Comparison of ENCODE assay signal across 20 cellular contexts in the genomic region with DNA sequence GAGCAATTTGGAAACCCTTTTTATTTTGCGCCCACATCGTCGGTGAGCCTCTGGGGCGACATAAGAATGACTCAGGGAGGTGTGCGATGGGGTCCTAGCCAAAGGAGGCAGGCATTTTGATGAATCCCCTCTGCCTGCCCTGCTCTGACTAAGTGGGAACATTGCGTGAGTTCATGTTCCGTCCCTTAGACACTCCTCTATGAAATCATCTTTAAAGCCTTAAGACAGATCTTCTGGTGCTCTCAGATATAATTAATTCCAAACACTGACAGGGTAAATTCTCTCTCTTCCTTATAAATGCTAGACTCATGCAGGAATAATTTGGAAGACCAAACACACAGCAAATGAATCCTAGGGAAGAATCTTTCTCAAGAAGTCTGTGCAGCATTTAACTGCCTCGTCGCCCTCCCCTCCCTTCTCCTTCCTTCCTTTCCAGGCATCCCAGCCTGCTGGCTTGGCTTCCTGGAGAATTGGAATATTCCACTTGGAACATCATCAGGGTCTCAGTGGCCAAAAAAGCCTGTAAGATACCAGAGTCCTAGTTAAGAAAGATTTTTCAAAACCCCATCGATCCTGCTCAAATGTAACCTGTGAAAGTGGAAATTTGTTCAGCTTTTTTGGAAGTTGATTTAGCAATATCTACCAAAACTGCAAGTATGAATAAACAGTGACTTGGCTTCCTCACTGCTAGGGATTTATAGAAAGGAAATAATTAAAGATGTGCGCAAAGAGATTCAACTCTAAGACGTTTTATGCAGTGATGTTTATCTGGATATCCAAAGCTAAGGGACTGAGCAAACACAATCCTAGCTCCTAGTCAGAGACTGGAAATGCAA. TPM values are rescaled to one million over a fixed set of nuclear protein-coding genes. Genes with fewer than 3 reads are reported as not detected.
DNase-seq lines count a peak whose midpoint lies in the region; ATAC-seq and TF ChIP-seq lines count a peak whose summit lies in the region.
"Had no signal": no experiment of that assay in that cellular context is flagged by ENCODE, and none has a peak within 500 bp of the region (broad histone marks: within the 10 kb centered on the region; RNA-seq: fewer than 3 reads in every experiment).

No MANE protein-coding gene starts in this region.

- POLR2A ChIA-PET in BJ (lab: Charles Lee): no interaction called here
- POLR2A ChIA-PET in T-cell (lab: Charles Lee): no interaction called here

- H3K4me3 Mint-ChIP-seq in T-cell: no peak overlapping the region
- no peak overlapping the region for H3K4me3 Mint-ChIP-seq in mesothelial cell of epicardium
- H3K4me3 Mint-ChIP-seq: activated B cell treated with CpG ODN at 0.5 μM for 24 hours had no signal

- H3K27me3 Mint-ChIP-seq in T-cell (peaks cover 24 to 27% of the 10 kb centered on the region in 2 donors), mesothelial cell of epicardium (ENCODE audit: low read depth) (peaks cover 79% of the 10 kb centered on the region)

- H3K36me3 Mint-ChIP-seq in T-cell: no peaks in the 10 kb centered on the region
- H3K36me3 Mint-ChIP-seq in mesothelial cell of epicardium: no peaks in the 10 kb centered on the region
- H3K36me3 Mint-ChIP-seq: CD14-positive monocyte had no signal

- H3K4me1 Mint-ChIP-seq in T-cell (no peaks in the 10 kb centered on the region), mesothelial cell of epicardium (peaks cover 11% of the 10 kb centered on the region)
- H3K4me1 Mint-ChIP-seq: activated B cell treated with CpG ODN at 0.5 μM for 24 hours, CD14-positive monocyte had no signal

- no peak overlapping the region for H3K4me3 ChIP-seq in BJ (ENCODE audit: low read depth, low read length)
- H3K4me3 ChIP-seq: lung, ovary had no signal

- TF ChIP-seq CTCF in BJ (IDR thresholded peaks at IDR 0.05; ENCODE audit: insufficient read depth, low read depth, low read length) (no peak), mesothelial cell of epicardium (IDR thresholded peaks at IDR 0.05; ENCODE audit: unreplicated experiment) (no peak)

- CTCF ChIA-PET in BJ (lab: Yijun Ruan, JAX): interaction anchor here (0.7 to 1.5 kb wide), 2 partner anchors 10 to 638 kb away, joined by 3 to 4 read pairs; no protein-coding TSS in a partner anchor
- CTCF ChIA-PET in T-cell (lab: Charles Lee): no interaction called here

- no peaks in the 10 kb centered on the region for H3K27me3 ChIP-seq in BJ (ENCODE audit: control insufficient read depth, insufficient read depth, low read length)
- H3K27me3 ChIP-seq: ovary had no signal

- H3K9me3 Mint-ChIP-seq in T-cell (peaks cover 3 to 8% (median 5%) of the 10 kb centered on the region in 3 donors), mesothelial cell of epicardium (peaks cover 14% of the 10 kb centered on the region)

- DNase-seq in BJ (ENCODE audit: low read depth) (peak; percentile 97), RPMI7951 (ENCODE audit: low read depth) (peak; percentile 82), fibroblast of the conjunctiva (ENCODE audit: low read depth) (peak; percentile 49), sciatic nerve (ENCODE audit: low spot score) (no peak), T-cell (no peak), GM19238 (ENCODE audit: insufficient read length, low spot score) (no peak), mesothelial cell of epicardium (ENCODE audit: low spot score in 2 of 2, unreplicated experiment in 2 of 2) (no peak)
- DNase-seq: activated B cell treated with CpG ODN at 0.5 μM for 24 hours; activated T-cell treated with anti-CD3 and anti-CD28 coated beads for 4 hours; amygdala; effector memory CD4-positive, alpha-beta T cell; GF-D8; Karpas-422; NCI-H2081 treated with DMSO at 0.1 percent for 48 hours; ovary; stimulated activated CD4-positive, alpha-beta T cell treated with anti-CD3 and anti-CD28 coated beads, Interleukin-2, amount 100 ng/mL, for 24 hours had no signal

- H3K27ac Mint-ChIP-seq in T-cell: no peak overlapping the region
- no peak overlapping the region for H3K27ac Mint-ChIP-seq in mesothelial cell of epicardium
- H3K27ac Mint-ChIP-seq: activated B cell treated with CpG ODN at 0.5 μM for 24 hours, CD14-positive monocyte had no signal

- H3K36me3 ChIP-seq in BJ (ENCODE audit: control insufficient read depth, insufficient read depth, low read length): no peaks in the 10 kb centered on the region
- H3K36me3 ChIP-seq: ovary had no signal

- intact Hi-C loops in sciatic nerve (cut with DNase I): no loop called here

- peak; percentile 79 for ATAC-seq in sciatic nerve
- no peak for ATAC-seq in T-cell (replicated peaks in 1 of 4)
- ATAC-seq in GM18868 (IDR thresholded peaks at IDR 0.05; ENCODE audit: unreplicated experiment): no peak
- ATAC-seq: SK-N-SH treated with all-trans-retinoic acid at 6 μM for 48 hours had no signal

RNA-seq across cellular contexts. Expression of gene FOXF1, which starts 52.5 kb away (rescaled TPM):
- 6.0 and 7.7 TPM in 2 replicates for polyA plus RNA-seq in BJ (2011; rRNA removed)
- 4.8 and 6.0 TPM in 2 replicates for polyA minus RNA-seq in BJ (2011; rRNA and poly(A)+ RNA removed)
- total RNA-seq in RPMI7951 (2014; rRNA removed; shearing (Covaris generic)): 2.1 and 3.0 TPM in 2 replicates
- 0.45 TPM for total RNA-seq in sciatic nerve
- under 1 TPM in 1 of 5 donors, not detected in 4; 0.15 TPM for total RNA-seq in T-cell
- total RNA-seq in mesothelial cell of epicardium: 1.9 to 2.6 TPM (median 1.9 TPM) in 3 replicates
- total RNA-seq: activated B cell treated with CpG ODN at 0.5 μM for 24 hours had no signal
- polyA plus RNA-seq: CD14-positive monocyte had no signal

Comparison
In these comparisons a context has a peak if more than half of its experiments do, and no peak if none do; other contexts are left out.
1. DNase-seq: peak in BJ (single experiment), RPMI7951 (single experiment) and fibroblast of the conjunctiva (single experiment); none in sciatic nerve (single experiment), T-cell (0 of 34), GM19238 (single experiment) and mesothelial cell of epicardium (0 of 2).